In the genomic region with DNA sequence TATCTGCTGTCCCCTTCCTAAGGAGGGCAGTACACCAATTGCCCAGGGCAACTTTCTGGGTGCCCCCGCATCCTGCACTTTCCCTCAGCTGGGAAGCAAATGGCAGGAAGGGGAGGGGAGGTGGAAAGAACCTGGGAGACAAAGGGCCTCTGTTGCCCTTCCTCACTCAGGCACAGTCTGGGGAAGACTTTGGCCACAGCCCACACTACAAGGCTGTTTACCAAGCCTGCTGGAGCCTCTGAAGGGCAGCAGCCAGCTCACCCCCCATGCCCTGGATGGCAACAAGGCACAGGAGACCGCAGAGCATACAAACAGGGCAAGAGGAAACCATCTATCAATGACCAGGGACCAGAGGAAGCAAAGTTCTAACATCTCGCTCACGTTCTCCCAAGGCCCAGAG, we compare ENCODE assay signal across 1 cellular context.
TF ChIP-seq lines count a peak whose summit lies in the region.

No MANE protein-coding gene starts in this region.

TF ChIP-seq in HepG2, 621 proteins besides CTCF, POLR2A, EP300 and RAD21 (continued from another document and continues in another):
- TF ChIP-seq GLMP (CRISPR knock-in tag; IDR thresholded peaks at IDR 0.05; ENCODE audit: borderline replicate concordance), result no peak
- TF ChIP-seq NCOR1 (IDR thresholded peaks at IDR 0.05; ENCODE audit: borderline replicate concordance, low read length), result no peak
- no peak for TF ChIP-seq ZNF256 (CRISPR knock-in tag; conservative IDR thresholded peaks at IDR 0.05)
- no peak for TF ChIP-seq ZBTB20 (CRISPR knock-in tag; IDR thresholded peaks at IDR 0.05; ENCODE audit: borderline replicate concordance, low read depth)
- no peak for TF ChIP-seq GFI1 (CRISPR knock-in tag; IDR thresholded peaks at IDR 0.05; ENCODE audit: borderline replicate concordance)
- no peak for TF ChIP-seq DZIP1 (CRISPR knock-in tag; IDR thresholded peaks at IDR 0.05)
- TF ChIP-seq GRHL1 (CRISPR knock-in tag; conservative IDR thresholded peaks at IDR 0.05), result no peak
- TF ChIP-seq HNF4A (CRISPR knock-in tag; IDR thresholded peaks at IDR 0.05), result peak; percentile 62
- no peak for TF ChIP-seq SIX1 (CRISPR knock-in tag; IDR thresholded peaks at IDR 0.05; ENCODE audit: borderline replicate concordance)
- TF ChIP-seq ZNF674 (CRISPR knock-in tag; IDR thresholded peaks at IDR 0.05; ENCODE audit: low read depth), result no peak
- TF ChIP-seq, protein P1, sequence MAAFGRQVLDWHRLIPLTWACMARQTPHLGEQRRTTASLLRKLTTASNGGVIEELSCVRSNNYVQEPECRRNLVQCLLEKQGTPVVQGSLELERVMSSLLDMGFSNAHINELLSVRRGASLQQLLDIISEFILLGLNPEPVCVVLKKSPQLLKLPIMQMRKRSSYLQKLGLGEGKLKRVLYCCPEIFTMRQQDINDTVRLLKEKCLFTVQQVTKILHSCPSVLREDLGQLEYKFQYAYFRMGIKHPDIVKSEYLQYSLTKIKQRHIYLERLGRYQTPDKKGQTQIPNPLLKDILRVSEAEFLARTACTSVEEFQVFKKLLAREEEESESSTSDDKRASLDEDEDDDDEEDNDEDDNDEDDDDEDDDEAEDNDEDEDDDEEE (CRISPR knock-in tag; IDR thresholded peaks at IDR 0.05), result no peak
- no peak for TF ChIP-seq THAP7 (CRISPR knock-in tag; IDR thresholded peaks at IDR 0.05)
- TF ChIP-seq, protein P2, sequence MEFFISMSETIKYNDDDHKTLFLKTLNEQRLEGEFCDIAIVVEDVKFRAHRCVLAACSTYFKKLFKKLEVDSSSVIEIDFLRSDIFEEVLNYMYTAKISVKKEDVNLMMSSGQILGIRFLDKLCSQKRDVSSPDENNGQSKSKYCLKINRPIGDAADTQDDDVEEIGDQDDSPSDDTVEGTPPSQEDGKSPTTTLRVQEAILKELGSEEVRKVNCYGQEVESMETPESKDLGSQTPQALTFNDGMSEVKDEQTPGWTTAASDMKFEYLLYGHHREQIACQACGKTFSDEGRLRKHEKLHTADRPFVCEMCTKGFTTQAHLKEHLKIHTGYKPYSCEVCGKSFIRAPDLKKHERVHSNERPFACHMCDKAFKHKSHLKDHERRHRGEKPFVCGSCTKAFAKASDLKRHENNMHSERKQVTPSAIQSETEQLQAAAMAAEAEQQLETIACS (CRISPR knock-in tag; IDR thresholded peaks at IDR 0.05), result no peak
- TF ChIP-seq ATF3 (CRISPR knock-in tag; IDR thresholded peaks at IDR 0.05), result no peak
- TF ChIP-seq TAF15 (IDR thresholded peaks at IDR 0.05; ENCODE audit: low read depth, low read length, poor library complexity, severe bottlenecking), result no peak
- no peak for TF ChIP-seq ZNF768 (CRISPR knock-in tag; IDR thresholded peaks at IDR 0.05)
- TF ChIP-seq FOXO1 (CRISPR knock-in tag; IDR thresholded peaks at IDR 0.05), result peak; percentile 80
- peak; percentile 32; the same call in 1 of the 2 replicates for TF ChIP-seq HNF4G (IDR thresholded peaks at IDR 0.05; ENCODE audit: borderline replicate concordance, low read depth, low read length)
- no peak; the same call in 1 of the 2 replicates for TF ChIP-seq HNF4G (CRISPR knock-in tag; IDR thresholded peaks at IDR 0.05; ENCODE audit: borderline replicate concordance, low read depth)
- no peak for TF ChIP-seq STAT6 (CRISPR knock-in tag; IDR thresholded peaks at IDR 0.05; ENCODE audit: borderline replicate concordance)
- TF ChIP-seq EHMT2 (IDR thresholded peaks at IDR 0.05; ENCODE audit: borderline replicate concordance, low read depth, low read length), result peak; percentile 55; the same call in 1 of the 2 replicates
- no peak for TF ChIP-seq STAT5B (CRISPR knock-in tag; IDR thresholded peaks at IDR 0.05)
- TF ChIP-seq, protein P3, sequence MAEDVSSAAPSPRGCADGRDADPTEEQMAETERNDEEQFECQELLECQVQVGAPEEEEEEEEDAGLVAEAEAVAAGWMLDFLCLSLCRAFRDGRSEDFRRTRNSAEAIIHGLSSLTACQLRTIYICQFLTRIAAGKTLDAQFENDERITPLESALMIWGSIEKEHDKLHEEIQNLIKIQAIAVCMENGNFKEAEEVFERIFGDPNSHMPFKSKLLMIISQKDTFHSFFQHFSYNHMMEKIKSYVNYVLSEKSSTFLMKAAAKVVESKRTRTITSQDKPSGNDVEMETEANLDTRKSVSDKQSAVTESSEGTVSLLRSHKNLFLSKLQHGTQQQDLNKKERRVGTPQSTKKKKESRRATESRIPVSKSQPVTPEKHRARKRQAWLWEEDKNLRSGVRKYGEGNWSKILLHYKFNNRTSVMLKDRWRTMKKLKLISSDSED (CRISPR knock-in tag; IDR thresholded peaks at IDR 0.05), result no peak
- no peak for TF ChIP-seq ZEB1 (IDR thresholded peaks at IDR 0.05; ENCODE audit: insufficient replicate concordance, low read depth)
- TF ChIP-seq ARHGAP35 (CRISPR knock-in tag; IDR thresholded peaks at IDR 0.05; ENCODE audit: borderline replicate concordance), result no peak
- TF ChIP-seq TARDBP (CRISPR knock-in tag; IDR thresholded peaks at IDR 0.05), result no peak
- TF ChIP-seq ZNF337 (CRISPR knock-in tag; IDR thresholded peaks at IDR 0.05; ENCODE audit: borderline replicate concordance, low read depth), result no peak
- no peak for TF ChIP-seq ZNF589 (CRISPR knock-in tag; conservative IDR thresholded peaks at IDR 0.05)
- peak; percentile 54; the same call in 1 of the 2 replicates for TF ChIP-seq ARID5B (CRISPR knock-in tag; IDR thresholded peaks at IDR 0.05)
- TF ChIP-seq, protein P4, sequence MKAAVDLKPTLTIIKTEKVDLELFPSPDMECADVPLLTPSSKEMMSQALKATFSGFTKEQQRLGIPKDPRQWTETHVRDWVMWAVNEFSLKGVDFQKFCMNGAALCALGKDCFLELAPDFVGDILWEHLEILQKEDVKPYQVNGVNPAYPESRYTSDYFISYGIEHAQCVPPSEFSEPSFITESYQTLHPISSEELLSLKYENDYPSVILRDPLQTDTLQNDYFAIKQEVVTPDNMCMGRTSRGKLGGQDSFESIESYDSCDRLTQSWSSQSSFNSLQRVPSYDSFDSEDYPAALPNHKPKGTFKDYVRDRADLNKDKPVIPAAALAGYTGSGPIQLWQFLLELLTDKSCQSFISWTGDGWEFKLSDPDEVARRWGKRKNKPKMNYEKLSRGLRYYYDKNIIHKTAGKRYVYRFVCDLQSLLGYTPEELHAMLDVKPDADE (CRISPR knock-in tag; IDR thresholded peaks at IDR 0.05), result no peak
- TF ChIP-seq ELF4 (CRISPR knock-in tag; IDR thresholded peaks at IDR 0.05; ENCODE audit: borderline replicate concordance), result no peak
- no peak for TF ChIP-seq NCOA2 (CRISPR knock-in tag; IDR thresholded peaks at IDR 0.05)
- no peak for TF ChIP-seq ZBTB38 (CRISPR knock-in tag; IDR thresholded peaks at IDR 0.05)
- 0 out of 2 replicates have a peak, but pooled peaks have one; percentile 44 for TF ChIP-seq HDAC2 (CRISPR knock-in tag; IDR thresholded peaks at IDR 0.05)
- TF ChIP-seq SALL1 (CRISPR knock-in tag; IDR thresholded peaks at IDR 0.05), result peak; percentile 72
- TF ChIP-seq ATM (IDR thresholded peaks at IDR 0.05; ENCODE audit: borderline replicate concordance), result no peak
- TF ChIP-seq SPEN (CRISPR knock-in tag; IDR thresholded peaks at IDR 0.05; ENCODE audit: low read depth), result no peak
- peak; percentile 65; the same call in 1 of the 2 replicates for TF ChIP-seq ZNF292 (CRISPR knock-in tag; IDR thresholded peaks at IDR 0.05; ENCODE audit: borderline replicate concordance, low read depth)
- TF ChIP-seq ZNF124 (CRISPR knock-in tag; IDR thresholded peaks at IDR 0.05), result no peak
- TF ChIP-seq CHCHD3 (CRISPR knock-in tag; IDR thresholded peaks at IDR 0.05), result no peak
- TF ChIP-seq CC2D1A (CRISPR knock-in tag; IDR thresholded peaks at IDR 0.05), result no peak
- TF ChIP-seq ZNF431 (CRISPR knock-in tag; IDR thresholded peaks at IDR 0.05; ENCODE audit: borderline replicate concordance, low read depth), result 0 out of 2 replicates have a peak, but pooled peaks have one; percentile 48
- TF ChIP-seq HOXA3 (CRISPR knock-in tag; IDR thresholded peaks at IDR 0.05), result peak; percentile 9; the same call in 1 of the 2 replicates
- no peak for TF ChIP-seq SKI (IDR thresholded peaks at IDR 0.05; ENCODE audit: partially characterized antibody)
